Comparison of ENCODE assay signal across 1 cellular context in genomic region chr13:47588676-47589075, GRCh38.
TF ChIP-seq lines count a peak whose summit lies in the region.

No MANE protein-coding gene starts in this region.

TF ChIP-seq in GM12878, 131 proteins besides CTCF, POLR2A, EP300 and RAD21 (continued from another document):
- no peak for TF ChIP-seq ZNF687 (IDR thresholded peaks at IDR 0.05)
- no peak for TF ChIP-seq ZBED1 (IDR thresholded peaks at IDR 0.05; ENCODE audit: borderline replicate concordance)
- TF ChIP-seq GABPA (IDR thresholded peaks at IDR 0.05; ENCODE audit: low read depth): no peak
- TF ChIP-seq BHLHE40 (IDR thresholded peaks at IDR 0.05; ENCODE audit: borderline replicate concordance in 1 of 2, low read depth in 2 of 2, low read length in 1 of 2): no peak
- no peak for TF ChIP-seq HSF1 (IDR thresholded peaks at IDR 0.05; ENCODE audit: low read depth, low read length)
- no peak for TF ChIP-seq MEF2B (IDR thresholded peaks at IDR 0.05; ENCODE audit: partially characterized antibody, poor library complexity, severe bottlenecking)
- TF ChIP-seq RB1 (IDR thresholded peaks at IDR 0.05; ENCODE audit: borderline replicate concordance): no peak
- no peak for TF ChIP-seq SPI1 (IDR thresholded peaks at IDR 0.05; ENCODE audit: borderline replicate concordance, insufficient read depth, low read depth, low read length)
- no peak for TF ChIP-seq E2F4 (IDR thresholded peaks at IDR 0.05; ENCODE audit: low read depth, low read length)
- TF ChIP-seq RFX5 (IDR thresholded peaks at IDR 0.05; ENCODE audit: low read depth, low read length): no peak
- TF ChIP-seq JUNB (IDR thresholded peaks at IDR 0.05): no peak
- no peak for TF ChIP-seq USF2 (IDR thresholded peaks at IDR 0.05; ENCODE audit: borderline replicate concordance, low read depth, low read length)
- no peak for TF ChIP-seq CHD4 (IDR thresholded peaks at IDR 0.05)
